In the genomic region with DNA sequence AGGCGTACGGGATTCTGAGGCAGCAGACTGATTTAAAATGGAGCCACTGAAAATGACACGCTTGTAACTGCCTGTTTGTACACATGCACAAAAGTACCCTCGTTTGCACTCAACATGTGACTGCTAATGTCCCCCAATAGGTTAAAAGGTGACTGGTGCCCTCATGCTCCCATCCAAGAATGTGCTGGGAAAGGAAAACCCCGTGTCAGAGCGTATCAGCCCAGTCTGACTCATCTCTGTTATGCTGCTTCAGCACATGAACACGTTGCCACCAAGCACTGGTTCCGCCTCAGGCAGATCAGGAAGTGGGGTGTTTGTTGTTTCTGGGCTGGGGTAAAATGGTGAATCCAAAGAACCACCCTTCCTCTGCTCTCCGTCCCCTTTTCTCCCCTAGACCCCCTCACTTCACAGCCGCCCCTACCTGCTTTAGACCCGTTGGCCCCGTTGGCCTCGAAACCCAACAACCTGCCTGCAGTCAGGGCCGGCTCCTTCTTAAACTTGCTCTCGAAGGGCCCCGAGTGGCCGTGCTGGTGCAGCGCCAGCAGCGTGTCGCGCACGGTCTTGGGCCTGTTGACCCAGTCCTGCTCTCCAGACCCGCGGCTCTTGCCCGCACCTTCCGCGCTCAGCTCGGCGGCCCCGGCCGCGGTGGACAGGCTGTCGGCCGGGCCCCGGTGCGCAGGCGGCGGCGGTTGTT, we compare ENCODE assay signal across 1 cellular context.
TF ChIP-seq lines count a peak whose summit lies in the region.

No MANE protein-coding gene starts in this region.

TF ChIP-seq in HepG2, 621 proteins besides CTCF, POLR2A, EP300 and RAD21 (continued from another document and continues in another):
- TF ChIP-seq ZBTB43 (CRISPR knock-in tag; conservative IDR thresholded peaks at IDR 0.05) (peak; percentile 68; the same call in 1 of the 2 replicates), CHD2 (IDR thresholded peaks at IDR 0.05; ENCODE audit: low read depth, low read length) (no peak), ZNF83 (CRISPR knock-in tag; IDR thresholded peaks at IDR 0.05; ENCODE audit: borderline replicate concordance) (peak; percentile 65; the same call in 1 of the 2 replicates), CHCHD3 (CRISPR knock-in tag; IDR thresholded peaks at IDR 0.05) (no peak), HDAC1 (CRISPR knock-in tag; IDR thresholded peaks at IDR 0.05) (peak; percentile 56), SIX1 (CRISPR knock-in tag; IDR thresholded peaks at IDR 0.05; ENCODE audit: borderline replicate concordance) (no peak), SPEN (CRISPR knock-in tag; IDR thresholded peaks at IDR 0.05; ENCODE audit: low read depth) (peak; percentile 39; the same call in 1 of the 2 replicates), SOX5 (CRISPR knock-in tag; IDR thresholded peaks at IDR 0.05; ENCODE audit: borderline replicate concordance) (peak; percentile 68; the same call in 1 of the 2 replicates), ZFP41 (CRISPR knock-in tag; IDR thresholded peaks at IDR 0.05; ENCODE audit: borderline replicate concordance) (peak; percentile 51; the same call in 1 of the 2 replicates), ZNF331 (CRISPR knock-in tag; IDR thresholded peaks at IDR 0.05) (no peak), ZMYM2 (CRISPR knock-in tag; IDR thresholded peaks at IDR 0.05) (no peak), SMAD3 (CRISPR knock-in tag; IDR thresholded peaks at IDR 0.05) (0 out of 2 replicates have a peak, but pooled peaks have one; percentile 61), CCDC6 (CRISPR knock-in tag; IDR thresholded peaks at IDR 0.05) (no peak; the same call in 1 of the 2 replicates), RBFOX2 (IDR thresholded peaks at IDR 0.05; ENCODE audit: low read depth, low read length) (no peak), AKAP8 (CRISPR knock-in tag; IDR thresholded peaks at IDR 0.05) (no peak), PRPF4 (IDR thresholded peaks at IDR 0.05; ENCODE audit: low read depth, low read length, poor library complexity, severe bottlenecking) (no peak), SSRP1 (CRISPR knock-in tag; IDR thresholded peaks at IDR 0.05) (no peak; the same call in 1 of the 2 replicates), WIZ (CRISPR knock-in tag; IDR thresholded peaks at IDR 0.05) (no peak), RBM22 (optimal IDR thresholded peaks at IDR 0.05; ENCODE audit: low read length) (peak; percentile 85), MYC (CRISPR knock-in tag; IDR thresholded peaks at IDR 0.05; ENCODE audit: borderline replicate concordance) (peak; percentile 69), ZNF33A (CRISPR knock-in tag; IDR thresholded peaks at IDR 0.05; ENCODE audit: borderline replicate concordance) (no peak), LCORL (IDR thresholded peaks at IDR 0.05) (no peak), LCORL (CRISPR knock-in tag; IDR thresholded peaks at IDR 0.05) (no peak), BCLAF1 (IDR thresholded peaks at IDR 0.05) (no peak), GZF1 (CRISPR knock-in tag; IDR thresholded peaks at IDR 0.05) (0 out of 2 replicates have a peak, but pooled peaks have one; percentile 75), ZNF124 (CRISPR knock-in tag; IDR thresholded peaks at IDR 0.05) (peak; percentile 57; the same call in 1 of the 2 replicates), STAT6 (CRISPR knock-in tag; IDR thresholded peaks at IDR 0.05; ENCODE audit: borderline replicate concordance) (peak; percentile 67; the same call in 1 of the 2 replicates), PRMT3 (CRISPR knock-in tag; IDR thresholded peaks at IDR 0.05; ENCODE audit: borderline replicate concordance, low read depth) (no peak; the same call in 1 of the 2 replicates), PRDM15 (CRISPR knock-in tag; IDR thresholded peaks at IDR 0.05) (no peak), SP5 (CRISPR knock-in tag; IDR thresholded peaks at IDR 0.05; ENCODE audit: borderline replicate concordance, low read depth) (peak; percentile 11; the same call in 1 of the 2 replicates), ZNF367 (CRISPR knock-in tag; IDR thresholded peaks at IDR 0.05; ENCODE audit: borderline replicate concordance) (no peak), ZNF292 (CRISPR knock-in tag; IDR thresholded peaks at IDR 0.05; ENCODE audit: borderline replicate concordance, low read depth) (no peak; the same call in 1 of the 2 replicates), ASH2L (IDR thresholded peaks at IDR 0.05; ENCODE audit: insufficient read length, low read depth, low read length) (no peak), POLR2AphosphoS5 (IDR thresholded peaks at IDR 0.05; ENCODE audit: low read depth, low read length) (peak; percentile 75), TOE1 (CRISPR knock-in tag; IDR thresholded peaks at IDR 0.05) (no peak), ZNF234 (CRISPR knock-in tag; conservative IDR thresholded peaks at IDR 0.05) (no peak), YY1 (IDR thresholded peaks at IDR 0.05; ENCODE audit: insufficient read depth, insufficient replicate concordance, low read depth, low read length) (peak; percentile 29), GTF3A (CRISPR knock-in tag; conservative IDR thresholded peaks at IDR 0.05) (no peak)
- TF ChIP-seq, protein P1, sequence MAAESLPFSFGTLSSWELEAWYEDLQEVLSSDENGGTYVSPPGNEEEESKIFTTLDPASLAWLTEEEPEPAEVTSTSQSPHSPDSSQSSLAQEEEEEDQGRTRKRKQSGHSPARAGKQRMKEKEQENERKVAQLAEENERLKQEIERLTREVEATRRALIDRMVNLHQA (CRISPR knock-in tag; IDR thresholded peaks at IDR 0.05): no peak
- TF ChIP-seq, protein P2, sequence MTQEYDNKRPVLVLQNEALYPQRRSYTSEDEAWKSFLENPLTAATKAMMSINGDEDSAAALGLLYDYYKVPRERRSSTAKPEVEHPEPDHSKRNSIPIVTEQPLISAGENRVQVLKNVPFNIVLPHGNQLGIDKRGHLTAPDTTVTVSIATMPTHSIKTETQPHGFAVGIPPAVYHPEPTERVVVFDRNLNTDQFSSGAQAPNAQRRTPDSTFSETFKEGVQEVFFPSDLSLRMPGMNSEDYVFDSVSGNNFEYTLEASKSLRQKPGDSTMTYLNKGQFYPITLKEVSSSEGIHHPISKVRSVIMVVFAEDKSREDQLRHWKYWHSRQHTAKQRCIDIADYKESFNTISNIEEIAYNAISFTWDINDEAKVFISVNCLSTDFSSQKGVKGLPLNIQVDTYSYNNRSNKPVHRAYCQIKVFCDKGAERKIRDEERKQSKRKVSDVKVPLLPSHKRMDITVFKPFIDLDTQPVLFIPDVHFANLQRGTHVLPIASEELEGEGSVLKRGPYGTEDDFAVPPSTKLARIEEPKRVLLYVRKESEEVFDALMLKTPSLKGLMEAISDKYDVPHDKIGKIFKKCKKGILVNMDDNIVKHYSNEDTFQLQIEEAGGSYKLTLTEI (CRISPR knock-in tag; conservative IDR thresholded peaks at IDR 0.05): no peak
- TF ChIP-seq, protein P3, sequence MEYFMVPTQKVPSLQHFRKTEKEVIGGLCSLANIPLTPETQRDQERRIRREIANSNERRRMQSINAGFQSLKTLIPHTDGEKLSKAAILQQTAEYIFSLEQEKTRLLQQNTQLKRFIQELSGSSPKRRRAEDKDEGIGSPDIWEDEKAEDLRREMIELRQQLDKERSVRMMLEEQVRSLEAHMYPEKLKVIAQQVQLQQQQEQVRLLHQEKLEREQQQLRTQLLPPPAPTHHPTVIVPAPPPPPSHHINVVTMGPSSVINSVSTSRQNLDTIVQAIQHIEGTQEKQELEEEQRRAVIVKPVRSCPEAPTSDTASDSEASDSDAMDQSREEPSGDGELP (IDR thresholded peaks at IDR 0.05; ENCODE audit: borderline replicate concordance, low read depth): peak; percentile 53; the same call in 1 of the 2 replicates
- TF ChIP-seq, protein P4, sequence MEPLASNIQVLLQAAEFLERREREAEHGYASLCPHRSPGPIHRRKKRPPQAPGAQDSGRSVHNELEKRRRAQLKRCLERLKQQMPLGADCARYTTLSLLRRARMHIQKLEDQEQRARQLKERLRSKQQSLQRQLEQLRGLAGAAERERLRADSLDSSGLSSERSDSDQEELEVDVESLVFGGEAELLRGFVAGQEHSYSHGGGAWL (CRISPR knock-in tag; IDR thresholded peaks at IDR 0.05): peak; percentile 50; the same call in 1 of the 2 replicates
- TF ChIP-seq, protein P5, sequence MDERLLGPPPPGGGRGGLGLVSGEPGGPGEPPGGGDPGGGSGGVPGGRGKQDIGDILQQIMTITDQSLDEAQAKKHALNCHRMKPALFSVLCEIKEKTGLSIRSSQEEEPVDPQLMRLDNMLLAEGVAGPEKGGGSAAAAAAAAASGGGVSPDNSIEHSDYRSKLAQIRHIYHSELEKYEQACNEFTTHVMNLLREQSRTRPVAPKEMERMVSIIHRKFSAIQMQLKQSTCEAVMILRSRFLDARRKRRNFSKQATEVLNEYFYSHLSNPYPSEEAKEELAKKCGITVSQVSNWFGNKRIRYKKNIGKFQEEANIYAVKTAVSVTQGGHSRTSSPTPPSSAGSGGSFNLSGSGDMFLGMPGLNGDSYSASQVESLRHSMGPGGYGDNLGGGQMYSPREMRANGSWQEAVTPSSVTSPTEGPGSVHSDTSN (CRISPR knock-in tag; IDR thresholded peaks at IDR 0.05): no peak
- TF ChIP-seq, protein P6, sequence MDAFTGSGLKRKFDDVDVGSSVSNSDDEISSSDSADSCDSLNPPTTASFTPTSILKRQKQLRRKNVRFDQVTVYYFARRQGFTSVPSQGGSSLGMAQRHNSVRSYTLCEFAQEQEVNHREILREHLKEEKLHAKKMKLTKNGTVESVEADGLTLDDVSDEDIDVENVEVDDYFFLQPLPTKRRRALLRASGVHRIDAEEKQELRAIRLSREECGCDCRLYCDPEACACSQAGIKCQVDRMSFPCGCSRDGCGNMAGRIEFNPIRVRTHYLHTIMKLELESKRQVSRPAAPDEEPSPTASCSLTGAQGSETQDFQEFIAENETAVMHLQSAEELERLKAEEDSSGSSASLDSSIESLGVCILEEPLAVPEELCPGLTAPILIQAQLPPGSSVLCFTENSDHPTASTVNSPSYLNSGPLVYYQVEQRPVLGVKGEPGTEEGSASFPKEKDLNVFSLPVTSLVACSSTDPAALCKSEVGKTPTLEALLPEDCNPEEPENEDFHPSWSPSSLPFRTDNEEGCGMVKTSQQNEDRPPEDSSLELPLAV (CRISPR knock-in tag; conservative IDR thresholded peaks at IDR 0.05; ENCODE audit: low read depth): no peak
